ENCODE assay signal across 14 cellular contexts in the genomic region with DNA sequence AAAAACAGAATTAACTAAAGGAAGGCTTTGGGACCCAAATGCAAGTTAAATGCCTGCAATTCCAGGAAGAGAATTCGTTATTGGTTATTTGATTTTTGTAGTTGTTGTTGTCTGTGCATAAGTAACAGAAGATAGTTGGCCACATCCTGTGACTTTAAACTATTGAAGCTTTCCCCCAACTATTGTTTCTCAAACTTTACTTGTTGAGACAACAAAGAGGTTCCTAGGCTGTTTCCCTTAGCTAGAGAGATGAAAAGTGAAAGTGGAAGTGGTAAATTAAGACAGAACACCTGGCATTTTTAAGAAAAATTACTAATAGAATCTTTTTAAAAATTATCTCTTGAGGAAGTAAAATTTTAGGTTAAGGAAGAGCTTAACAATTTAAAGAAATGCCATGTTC.
DNase-seq lines count a peak whose midpoint lies in the region; ATAC-seq and TF ChIP-seq lines count a peak whose summit lies in the region.
"Had no signal": no experiment of that assay in that cellular context is flagged by ENCODE, and none has a peak within 500 bp of the region (broad histone marks: within the 10 kb centered on the region; RNA-seq: fewer than 3 reads in every experiment).

No MANE protein-coding gene starts in this region.

- H3K27ac ChIP-seq in MM.1S (ENCODE audit: low read length) (no peak overlapping the region), testis (no peak overlapping the region)
- H3K27ac ChIP-seq: adrenal gland had no signal

- H4K20me1 ChIP-seq in MM.1S (ENCODE audit: insufficient read depth, low read length) = no peaks in the 10 kb centered on the region

- no peaks in the 10 kb centered on the region for H3K4me1 Mint-ChIP-seq in stimulated activated naive CD8-positive, alpha-beta T cell treated with anti-CD3 and anti-CD28 coated beads, Interleukin-15, amount 100 ng/mL, for 72 hours
- H3K4me1 Mint-ChIP-seq in activated CD4-positive, alpha-beta memory T cell treated with anti-CD3 and anti-CD28 coated beads for 36 hours (ENCODE audit: low read depth) = no peaks in the 10 kb centered on the region
- H3K4me1 Mint-ChIP-seq: natural killer cell had no signal

- no peaks in the 10 kb centered on the region for H3K36me3 Mint-ChIP-seq in activated CD4-positive, alpha-beta memory T cell treated with anti-CD3 and anti-CD28 coated beads for 36 hours
- H3K36me3 Mint-ChIP-seq: natural killer cell, type B pancreatic cell had no signal

- H3K4me1 ChIP-seq in MM.1S (ENCODE audit: low read length) (peaks cover 10% of the 10 kb centered on the region), testis (no peaks in the 10 kb centered on the region)
- H3K4me1 ChIP-seq: adrenal gland had no signal

- no peak overlapping the region for H2AFZ ChIP-seq in MM.1S (ENCODE audit: low read length)

- no peak overlapping the region for H3K4me3 Mint-ChIP-seq in stimulated activated naive CD8-positive, alpha-beta T cell treated with anti-CD3 and anti-CD28 coated beads, Interleukin-15, amount 100 ng/mL, for 72 hours
- H3K4me3 Mint-ChIP-seq in activated CD4-positive, alpha-beta memory T cell treated with anti-CD3 and anti-CD28 coated beads for 36 hours = no peak overlapping the region
- H3K4me3 Mint-ChIP-seq: natural killer cell, type B pancreatic cell had no signal

- no peaks in the 10 kb centered on the region for H3F3A ChIP-seq in MM.1S (ENCODE audit: insufficient read depth, low read length)

- H3K27ac Mint-ChIP-seq in stimulated activated naive CD8-positive, alpha-beta T cell treated with anti-CD3 and anti-CD28 coated beads, Interleukin-15, amount 100 ng/mL, for 72 hours = no peak overlapping the region
- no peak overlapping the region for H3K27ac Mint-ChIP-seq in activated CD4-positive, alpha-beta memory T cell treated with anti-CD3 and anti-CD28 coated beads for 36 hours
- H3K27ac Mint-ChIP-seq: natural killer cell, type B pancreatic cell had no signal

- H3K27me3 ChIP-seq in MM.1S (replicated peaks; ENCODE audit: insufficient read depth, low read length) = no peaks in the 10 kb centered on the region
- no peaks in the 10 kb centered on the region for H3K27me3 ChIP-seq in testis
- H3K27me3 ChIP-seq: adrenal gland had no signal

- ATAC-seq in GM18868 (IDR thresholded peaks at IDR 0.05; ENCODE audit: unreplicated experiment) = peak; percentile 94
- peak; percentile 86 for ATAC-seq in GM21526 (IDR thresholded peaks at IDR 0.05; ENCODE audit: low FRiP score, unreplicated experiment)
- ATAC-seq in HG03045 (IDR thresholded peaks at IDR 0.05; ENCODE audit: unreplicated experiment) = peak; percentile 56
- ATAC-seq in stimulated activated naive CD8-positive, alpha-beta T cell treated with anti-CD3 and anti-CD28 coated beads, Interleukin-15, amount 100 ng/mL, for 72 hours = no peak
- ATAC-seq: natural killer cell had no signal

- no peak overlapping the region for H3K4me3 ChIP-seq in MM.1S (ENCODE audit: low read length)
- H3K4me3 ChIP-seq in testis = no peak overlapping the region
- H3K4me3 ChIP-seq: adrenal gland had no signal

- TF ChIP-seq POLR2A in testis (IDR thresholded peaks at IDR 0.05) = no peak

- POLR2A ChIA-PET in activated CD4-positive, alpha-beta memory T cell treated with anti-CD3 and anti-CD28 coated beads for 36 hours (lab: Charles Lee) = no interaction called here

- no peak for TF ChIP-seq CTCF in MM.1S (IDR thresholded peaks at IDR 0.05; ENCODE audit: low read length)
- no peak for TF ChIP-seq CTCF in testis (IDR thresholded peaks at IDR 0.05)

- CTCF ChIA-PET in activated CD4-positive, alpha-beta memory T cell treated with anti-CD3 and anti-CD28 coated beads for 36 hours (lab: Charles Lee) = no interaction called here

- 53 to 60% methylated on average over 1 of the region's 1 CpG for WGBS in testis, 2 donors

- H3K79me2 ChIP-seq in MM.1S (ENCODE audit: low read length) = no peaks in the 10 kb centered on the region

- H3K9me3 ChIP-seq in MM.1S (replicated peaks; ENCODE audit: insufficient read depth, low read length) (no peaks in the 10 kb centered on the region), testis (no peaks in the 10 kb centered on the region)
- H3K9me3 ChIP-seq: adrenal gland had no signal

- no peaks in the 10 kb centered on the region for H3K27me3 Mint-ChIP-seq in stimulated activated naive CD8-positive, alpha-beta T cell treated with anti-CD3 and anti-CD28 coated beads, Interleukin-15, amount 100 ng/mL, for 72 hours
- H3K27me3 Mint-ChIP-seq in activated CD4-positive, alpha-beta memory T cell treated with anti-CD3 and anti-CD28 coated beads for 36 hours = no peaks in the 10 kb centered on the region

- no peaks in the 10 kb centered on the region for H3K36me3 ChIP-seq in MM.1S (replicated peaks; ENCODE audit: insufficient read depth, low read length)
- no peaks in the 10 kb centered on the region for H3K36me3 ChIP-seq in testis (ENCODE audit: low read depth, missing control alignments)
- H3K36me3 ChIP-seq: adrenal gland had no signal

- no peak overlapping the region for H3K9ac ChIP-seq in MM.1S (ENCODE audit: low read length)

- H3K9me2 ChIP-seq in MM.1S (replicated peaks; ENCODE audit: insufficient read depth, low read length) = no peaks in the 10 kb centered on the region

- intact Hi-C loops in testis (cut with DNase I; ENCODE audit: low total_unique reads) = no loop called here
- intact Hi-C loops in activated CD4-positive, alpha-beta memory T cell treated with anti-CD3 and anti-CD28 coated beads for 36 hours (cut with micrococcal nuclease) = no loop called here

- H3K4me2 ChIP-seq in MM.1S (ENCODE audit: low read depth, low read length) = no peak overlapping the region

- DNase-seq in MM.1S (peak; percentile 63), T1000 (lab: John Stamatoyannopoulos, UW) (no peak), testis (no peak)
- DNase-seq in stimulated activated naive CD8-positive, alpha-beta T cell treated with anti-CD3 and anti-CD28 coated beads, Interleukin-15, amount 100 ng/mL, for 72 hours = no peak
- no peak for DNase-seq in activated CD4-positive, alpha-beta memory T cell treated with anti-CD3 and anti-CD28 coated beads for 36 hours
- DNase-seq: adrenal gland, cortex of kidney, natural killer cell, NCI-H2029 treated with DMSO at 0.1 percent for 48 hours, T-helper 9 cell had no signal

- no peaks in the 10 kb centered on the region for H3K9me3 Mint-ChIP-seq in stimulated activated naive CD8-positive, alpha-beta T cell treated with anti-CD3 and anti-CD28 coated beads, Interleukin-15, amount 100 ng/mL, for 72 hours
- no peaks in the 10 kb centered on the region for H3K9me3 Mint-ChIP-seq in activated CD4-positive, alpha-beta memory T cell treated with anti-CD3 and anti-CD28 coated beads for 36 hours
- H3K9me3 Mint-ChIP-seq: type B pancreatic cell had no signal
